In the genomic region with DNA sequence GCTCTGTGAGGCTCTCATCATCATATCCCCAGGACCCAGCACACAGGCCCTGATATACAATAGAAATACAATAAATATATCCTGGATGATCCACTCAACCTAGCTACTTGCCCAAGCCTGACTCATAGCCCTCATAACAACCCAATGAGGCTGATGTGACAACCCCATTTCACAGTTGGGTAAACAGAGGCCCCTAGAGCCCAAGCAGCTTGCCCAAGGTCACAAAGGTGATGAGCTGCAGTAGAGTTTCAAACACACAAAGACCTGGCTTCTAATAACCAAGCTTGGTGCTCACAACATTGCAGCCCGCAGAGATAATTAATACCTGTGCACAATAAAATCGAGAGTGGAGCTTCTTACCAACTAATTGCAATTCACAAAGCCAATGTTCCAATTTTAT, we compare ENCODE assay signal across 13 cellular contexts. TPM values are rescaled to one million over a fixed set of nuclear protein-coding genes. Genes with fewer than 3 reads are reported as not detected.
DNase-seq lines count a peak whose midpoint lies in the region; ATAC-seq and TF ChIP-seq lines count a peak whose summit lies in the region.
"Had no signal": no experiment of that assay in that cellular context is flagged by ENCODE, and none has a peak within 500 bp of the region (broad histone marks: within the 10 kb centered on the region; RNA-seq: fewer than 3 reads in every experiment).

No MANE protein-coding gene starts in this region.

- no peak overlapping the region for H3K4me3 ChIP-seq in spleen
- H3K4me3 ChIP-seq: A549, gastroesophageal sphincter had no signal

- H3K27me3 ChIP-seq in spleen (replicated peaks in 1 of 7), result no peaks in the 10 kb centered on the region
- H3K27me3 ChIP-seq: gastroesophageal sphincter had no signal

- POLR2A ChIA-PET in activated naive CD8-positive, alpha-beta T cell treated with anti-CD3 and anti-CD28 coated beads, Interleukin-2, amount 10 ng/mL, durations not matched to agents 7 days and 5 days (lab: Charles Lee), result interaction anchor here (2.0 to 12.9 kb wide), 4 partner anchors 10 to 50 kb away, joined by 12 to 637 read pairs (median 120); no protein-coding TSS in a partner anchor

- H3K9me3 Mint-ChIP-seq in T-helper 2 cell treated with Interferon-gamma antibody and Interleukin-4, amounts not matched to agents 5 μg/mL and 100 μg/mL, for 36 hours, result no peaks in the 10 kb centered on the region
- no peaks in the 10 kb centered on the region for H3K9me3 Mint-ChIP-seq in activated naive CD8-positive, alpha-beta T cell treated with anti-CD3 and anti-CD28 coated beads, Interleukin-2, amount 10 ng/mL, durations not matched to agents 7 days and 5 days

- no peaks in the 10 kb centered on the region for H3K9me3 ChIP-seq in spleen
- H3K9me3 ChIP-seq: A549, gastroesophageal sphincter had no signal

- H3K4me1 Mint-ChIP-seq in T-helper 2 cell treated with Interferon-gamma antibody and Interleukin-4, amounts not matched to agents 5 μg/mL and 100 μg/mL, for 36 hours (ENCODE audit: low read depth), result peaks cover 64% of the 10 kb centered on the region
- peaks cover 46% of the 10 kb centered on the region for H3K4me1 Mint-ChIP-seq in activated naive CD8-positive, alpha-beta T cell treated with anti-CD3 and anti-CD28 coated beads, Interleukin-2, amount 10 ng/mL, durations not matched to agents 7 days and 5 days

- intact Hi-C loops in spleen (cut with DNase I; ENCODE audit: low total_unique reads), result loop anchor here (10.0 kb wide), 1 partner anchor 46 kb away; no protein-coding TSS in a partner anchor

- peaks cover 71 to 98% (median 90%) of the 10 kb centered on the region in 6 donors for H3K4me1 ChIP-seq in spleen

- no peak for DNase-seq in T-helper 2 cell treated with Interferon-gamma antibody and Interleukin-4, amounts not matched to agents 5 μg/mL and 100 μg/mL, for 36 hours (ENCODE audit: low spot score)
- DNase-seq in T-helper 2 cell (no peak), NCI-H1417 treated with DMSO at 0.1 percent for 48 hours (lab: John Stamatoyannopoulos, UW) (peak; percentile 69), spleen (no peak), mucosa of gallbladder (ENCODE audit: low spot score) (no peak), germinal center (ENCODE audit: low spot score) (no peak)
- DNase-seq in activated naive CD8-positive, alpha-beta T cell treated with anti-CD3 and anti-CD28 coated beads, Interleukin-2, amount 10 ng/mL, durations not matched to agents 7 days and 5 days, result no peak
- DNase-seq: H7, kidney glomerular epithelial cell, small intestine had no signal

- H3K27ac ChIP-seq in spleen, result peak overlapping the region in 7 of 8 donors; percentile 55 to 99 (median 96)
- H3K27ac ChIP-seq: A549 had no signal

- H3K27me3 Mint-ChIP-seq in T-helper 2 cell treated with Interferon-gamma antibody and Interleukin-4, amounts not matched to agents 5 μg/mL and 100 μg/mL, for 36 hours (ENCODE audit: low read depth), result no peaks in the 10 kb centered on the region
- no peaks in the 10 kb centered on the region for H3K27me3 Mint-ChIP-seq in activated naive CD8-positive, alpha-beta T cell treated with anti-CD3 and anti-CD28 coated beads, Interleukin-2, amount 10 ng/mL, durations not matched to agents 7 days and 5 days

- no peak for TF ChIP-seq CTCF in spleen (IDR thresholded peaks at IDR 0.05 in 8 of 11, conservative IDR thresholded peaks at IDR 0.05 in 3 of 11)

- peak overlapping the region; percentile 82 for H3K27ac Mint-ChIP-seq in T-helper 2 cell treated with Interferon-gamma antibody and Interleukin-4, amounts not matched to agents 5 μg/mL and 100 μg/mL, for 36 hours
- H3K27ac Mint-ChIP-seq in activated naive CD8-positive, alpha-beta T cell treated with anti-CD3 and anti-CD28 coated beads, Interleukin-2, amount 10 ng/mL, durations not matched to agents 7 days and 5 days, result peak overlapping the region; percentile 99

- peak overlapping the region; percentile 99 for H3K4me3 Mint-ChIP-seq in T-helper 2 cell treated with Interferon-gamma antibody and Interleukin-4, amounts not matched to agents 5 μg/mL and 100 μg/mL, for 36 hours
- peak overlapping the region; percentile 99 for H3K4me3 Mint-ChIP-seq in activated naive CD8-positive, alpha-beta T cell treated with anti-CD3 and anti-CD28 coated beads, Interleukin-2, amount 10 ng/mL, durations not matched to agents 7 days and 5 days

- 57 to 91% (median 80%) methylated on average over 2 of the region's 2 CpGs for WGBS in spleen, 5 donors

- no peak for TF ChIP-seq POLR2A in spleen (IDR thresholded peaks at IDR 0.05)

- peaks cover 0 to 49% (median 0%) of the 10 kb centered on the region in 6 donors for H3K36me3 ChIP-seq in spleen
- H3K36me3 ChIP-seq: gastroesophageal sphincter had no signal

- peaks cover 59% of the 10 kb centered on the region for H3K36me3 Mint-ChIP-seq in T-helper 2 cell treated with Interferon-gamma antibody and Interleukin-4, amounts not matched to agents 5 μg/mL and 100 μg/mL, for 36 hours (ENCODE audit: low read depth)
- peaks cover 48% of the 10 kb centered on the region for H3K36me3 Mint-ChIP-seq in activated naive CD8-positive, alpha-beta T cell treated with anti-CD3 and anti-CD28 coated beads, Interleukin-2, amount 10 ng/mL, durations not matched to agents 7 days and 5 days

- no peak for ATAC-seq in activated naive CD8-positive, alpha-beta T cell treated with anti-CD3 and anti-CD28 coated beads, Interleukin-2, amount 10 ng/mL, durations not matched to agents 7 days and 5 days (ENCODE audit: low read depth)
- ATAC-seq in GM18498 (IDR thresholded peaks at IDR 0.05; ENCODE audit: unreplicated experiment), result no peak
- ATAC-seq: A549, gastroesophageal sphincter had no signal

RNA-seq across cellular contexts. Expression of a gene that starts 3.2 kb away (rescaled TPM):
- 100 to 1,000 TPM; 482 to 492 TPM for total RNA-seq in activated naive CD8-positive, alpha-beta T cell treated with anti-CD3 and anti-CD28 coated beads, Interleukin-2, amount 10 ng/mL, durations not matched to agents 7 days and 5 days
- total RNA-seq in spleen (100 to 1,000 TPM; 198 to 324 (median 238) TPM), mucosa of gallbladder (41.0 TPM)
- polyA plus RNA-seq in spleen, result 100 to 1,000 TPM in 2 of 3 donors, 10 to 100 TPM in 1; 92.9 to 129 (median 124) TPM
